Comparison of ENCODE assay signal across 28 cellular contexts in genomic region chr11:87043894-87044293, GRCh38. TPM values are rescaled to one million over a fixed set of nuclear protein-coding genes. Genes with fewer than 3 reads are reported as not detected.
DNase-seq lines count a peak whose midpoint lies in the region; ATAC-seq, FAIRE-seq and TF ChIP-seq lines count a peak whose summit lies in the region.
"Had no signal": no experiment of that assay in that cellular context is flagged by ENCODE, and none has a peak within 500 bp of the region (broad histone marks: within the 10 kb centered on the region; RNA-seq: fewer than 3 reads in every experiment).

No MANE protein-coding gene starts in this region.

- H3K4me3 ChIP-seq in liver (ENCODE audit: low read depth in 1 of 3, low read length in 3 of 3) = no peak overlapping the region
- H3K4me3 ChIP-seq in subcutaneous abdominal adipose tissue (ENCODE audit: low read depth in 1 of 5, low read length in 5 of 5) = no peak overlapping the region
- H3K4me3 ChIP-seq: BLaER1 treated with 17β-estradiol and CSF1 and Interleukin-3, amounts not matched to agents 10 nM and 100 nM; GM12878 had no signal

- H3K36me3 ChIP-seq in liver (ENCODE audit: control insufficient read depth in 4 of 4, insufficient read depth in 3 of 4, low read depth in 1 of 4, low read length in 3 of 4) (no peaks in the 10 kb centered on the region), subcutaneous abdominal adipose tissue (ENCODE audit: control insufficient read depth in 5 of 5, insufficient read depth in 5 of 5, low read length in 5 of 5) (peaks cover 2 to 9% (median 3%) of the 10 kb centered on the region in 5 donors)

- WGBS in liver = 31% methylated on average over 1 of the region's 1 CpG

- H3K27me3 ChIP-seq in liver (ENCODE audit: control insufficient read depth in 4 of 4, insufficient read depth in 4 of 4, low read length in 3 of 4) (no peaks in the 10 kb centered on the region), subcutaneous abdominal adipose tissue (ENCODE audit: control insufficient read depth in 5 of 5, insufficient read depth in 4 of 5, low read length in 5 of 5) (no peaks in the 10 kb centered on the region)
- H3K27me3 ChIP-seq: BLaER1 treated with 17β-estradiol and CSF1 and Interleukin-3, amounts not matched to agents 10 nM and 100 nM had no signal

- H3K9me3 ChIP-seq in liver (ENCODE audit: control insufficient read depth in 4 of 4, low read length in 3 of 4) = no peaks in the 10 kb centered on the region
- H3K9me3 ChIP-seq in subcutaneous abdominal adipose tissue (ENCODE audit: control insufficient read depth in 5 of 5, low read length in 5 of 5) = no peaks in the 10 kb centered on the region
- H3K9me3 ChIP-seq: Caco-2 had no signal

- H3K9ac ChIP-seq in liver (ENCODE audit: low read depth in 1 of 2, low read length in 2 of 2) = no peak overlapping the region
- H3K9ac ChIP-seq in subcutaneous abdominal adipose tissue (ENCODE audit: low read length in 5 of 5) = no peak overlapping the region
- H3K9ac ChIP-seq: BLaER1 treated with 17β-estradiol and CSF1 and Interleukin-3, amounts not matched to agents 10 nM and 100 nM had no signal

- no peak for TF ChIP-seq CTCF in D721Med (IDR thresholded peaks at IDR 0.05; ENCODE audit: insufficient read depth, missing control alignments)
- TF ChIP-seq CTCF in liver (IDR thresholded peaks at IDR 0.05; ENCODE audit: low read depth, low read length, missing input control) = no peak

- H3K4me1 ChIP-seq in liver (ENCODE audit: control insufficient read depth in 4 of 4, insufficient read depth in 4 of 4, low read length in 3 of 4) (peaks cover 4 to 27% (median 9%) of the 10 kb centered on the region in 4 donors), subcutaneous abdominal adipose tissue (ENCODE audit: control insufficient read depth in 5 of 5, insufficient read depth in 5 of 5, low read length in 5 of 5) (peaks cover 0 to 46% (median 34%) of the 10 kb centered on the region in 5 donors)

- TF ChIP-seq RAD21 in liver (IDR thresholded peaks at IDR 0.05) = no peak

- H3K27ac ChIP-seq in liver (ENCODE audit: low read depth in 1 of 2, low read length in 2 of 2) (peak overlapping the region in 1 of 2 donors; percentile 21), subcutaneous abdominal adipose tissue (ENCODE audit: low read depth, low read length) (peak overlapping the region; percentile 44)
- H3K27ac ChIP-seq: BLaER1 treated with 17β-estradiol and CSF1 and Interleukin-3, amounts not matched to agents 10 nM and 100 nM; C4-2B had no signal

- ATAC-seq in left lobe of liver = peak; percentile 58
- ATAC-seq in GM19463 (IDR thresholded peaks at IDR 0.05; ENCODE audit: unreplicated experiment) = no peak
- ATAC-seq: CD8-positive, alpha-beta T cell; GM12878 had no signal

- DNase-seq in D721Med (ENCODE audit: insufficient read length, low spot score) (no peak), left lobe of liver (ENCODE audit: low spot score) (no peak), NCI-H774 (lab: John Stamatoyannopoulos, UW) (no peak), nucleus accumbens (lab: John Stamatoyannopoulos, UW) (no peak)
- DNase-seq in stimulated activated CD8-positive, alpha-beta memory T cell treated with anti-CD3 and anti-CD28 coated beads, Interleukin-4, amount 100 ng/mL, for 48 hours = no peak
- DNase-seq: 8988T; AML-193; Caco-2; Calu3; CD4-positive, alpha-beta T cell; CD8-positive, alpha-beta T cell; DMS 273 treated with DMSO at 0.1 percent for 48 hours; DMS153; DMS53; DMS79; DND-41; EL; GDM1 had no signal

- FAIRE-seq in D721Med (lab: Jason Lieb, UNC) = peak; percentile 68
- FAIRE-seq: A204.1, GM12878, GM12892, GM18507, GM19239 had no signal

TF ChIP-seq in liver, 16 proteins besides CTCF, POLR2A, EP300 and RAD21:
- TF ChIP-seq HNF4A (conservative IDR thresholded peaks at IDR 0.05) = peak; percentile 42 to 54
- peak; percentile 11 for TF ChIP-seq SP1 (IDR thresholded peaks at IDR 0.05)
- TF ChIP-seq FOXA2 (IDR thresholded peaks at IDR 0.05) = no peak
- TF ChIP-seq REST (IDR thresholded peaks at IDR 0.05) = no peak

RNA-seq across cellular contexts. Expression of gene TMEM135, which starts 6.2 kb away (rescaled TPM):
- total RNA-seq in left lobe of liver (18.2 TPM), liver (10 to 100 TPM; 29.4 to 38.9 TPM)
- polyA plus RNA-seq in liver = 10 to 100 TPM; 10.0 to 17.5 TPM
